8 cellular contexts compared by ENCODE assay signal in the genomic region with DNA sequence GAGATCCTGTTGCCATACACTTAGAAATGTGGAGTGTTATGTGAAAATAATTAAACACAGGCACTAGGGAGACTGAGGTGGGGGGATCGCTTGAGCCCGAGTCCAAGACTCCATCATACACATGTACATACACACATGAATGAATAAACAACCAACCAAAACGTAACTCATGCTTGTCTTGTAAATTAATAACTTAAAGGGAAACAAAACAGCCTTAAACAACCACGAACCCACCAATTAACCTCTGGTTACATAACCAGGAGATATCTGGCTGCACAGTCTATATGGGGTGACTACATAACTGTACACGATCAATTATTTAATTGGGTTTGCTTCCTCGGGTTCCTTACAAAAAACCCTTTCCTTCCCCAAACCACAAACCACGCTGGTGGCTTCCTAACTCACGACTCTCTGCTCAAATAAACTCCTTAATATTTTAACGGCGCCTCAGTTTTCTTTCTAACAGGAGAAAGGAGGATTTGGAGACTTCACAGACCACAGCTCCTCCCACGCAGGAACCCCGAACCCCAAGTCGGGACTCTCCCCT. TPM values are rescaled to one million over a fixed set of nuclear protein-coding genes. Genes with fewer than 3 reads are reported as not detected.
DNase-seq lines count a peak whose midpoint lies in the region; ATAC-seq and TF ChIP-seq lines count a peak whose summit lies in the region.

No MANE protein-coding gene starts in this region.

- H3K36me3 Mint-ChIP-seq in neural progenitor cell, result peaks cover 45% of the 10 kb centered on the region

- no peak for ATAC-seq in esophagus mucosa
- ATAC-seq in HG03565 (IDR thresholded peaks at IDR 0.05; ENCODE audit: unreplicated experiment), result no peak

- H3K27ac ChIP-seq in epithelial cell of prostate (peak overlapping the region; percentile 62), neural progenitor cell (peak overlapping the region; percentile 77)

- H3K36me3 ChIP-seq in H7 (replicated peaks; ENCODE audit: control insufficient read depth, insufficient read depth, low read length) (no peaks in the 10 kb centered on the region; the same call in none of the 2 replicates), neural progenitor cell (peaks cover 15% of the 10 kb centered on the region)

- peak overlapping the region; percentile 97 for H3K4me3 Mint-ChIP-seq in neural progenitor cell

- H3K27ac Mint-ChIP-seq in neural progenitor cell, result peak overlapping the region; percentile 62

- H3K9me3 ChIP-seq in neural progenitor cell (ENCODE audit: low read depth), result peaks cover 23% of the 10 kb centered on the region

- no peaks in the 10 kb centered on the region for H4K20me1 ChIP-seq in neural progenitor cell (ENCODE audit: low read depth)

- H3K27me3 Mint-ChIP-seq in neural progenitor cell (ENCODE audit: insufficient read depth, low read depth), result peaks cover 5% of the 10 kb centered on the region

- H3K27me3 ChIP-seq in H7 (ENCODE audit: control insufficient read depth, insufficient read depth, low read length) (no peaks in the 10 kb centered on the region), neural progenitor cell (no peaks in the 10 kb centered on the region)

- H3K4me2 ChIP-seq in neural progenitor cell, result peak overlapping the region; percentile 88

- H2AFZ ChIP-seq in neural progenitor cell (replicated peaks), result peak overlapping the region; percentile 71

- peaks cover 7% of the 10 kb centered on the region for H3K4me1 ChIP-seq in neural progenitor cell

- peaks cover 57% of the 10 kb centered on the region for H3K79me2 ChIP-seq in neural progenitor cell (ENCODE audit: low read depth)

- no peaks in the 10 kb centered on the region for H3F3A ChIP-seq in neural progenitor cell (ENCODE audit: low read depth)

- H3K4me3 ChIP-seq in H7 (ENCODE audit: insufficient read depth, low read depth, low read length) (peak overlapping the region; percentile 98), neural progenitor cell (peak overlapping the region; percentile 89)

- peak overlapping the region; percentile 93 for H3K9ac ChIP-seq in neural progenitor cell

- DNase-seq in EL, result peak; percentile 4
- no peak for DNase-seq in H7
- peak; percentile 30 for DNase-seq in RKO (ENCODE audit: low spot score)
- DNase-seq in epithelial cell of prostate (ENCODE audit: low read depth, low spot score), result no peak
- no peak for DNase-seq in neural progenitor cell (ENCODE audit: low spot score)
- DNase-seq in stimulated activated CD4-positive, alpha-beta T cell treated with anti-CD3 and anti-CD28 coated beads, Interleukin-1b, Interleukin-23, amount 100 ng/mL, for 48 hours, result no peak

- TF ChIP-seq CTCF in neural progenitor cell (IDR thresholded peaks at IDR 0.05), result no peak

- peaks cover 4% of the 10 kb centered on the region for H3K4me1 Mint-ChIP-seq in neural progenitor cell

- peaks cover 69% of the 10 kb centered on the region for H3K9me3 Mint-ChIP-seq in neural progenitor cell

RNA-seq across cellular contexts. Expression of a gene that starts 0.8 kb away (rescaled TPM):
- 16.4 and 28.7 TPM in 2 replicates for total RNA-seq in H7 (2014; rRNA removed; shearing (Covaris generic))
- total RNA-seq in neural progenitor cell (ENCODE audit: low replicate concordance), result 22.1 and 38.4 TPM in 2 replicates
- 1.4 TPM for total RNA-seq in esophagus mucosa

RNA-seq across cellular contexts. Expression of a gene that starts 26.3 kb away (rescaled TPM):
- total RNA-seq in H7 (2014; rRNA removed; shearing (Covaris generic)), result 19.8 and 29.9 TPM in 2 replicates
- total RNA-seq in neural progenitor cell (ENCODE audit: low replicate concordance) (23.2 and 28.1 TPM in 2 replicates), esophagus mucosa (2.6 TPM)

Comparison
In these comparisons a context has a peak if more than half of its experiments do, and no peak if none do; other contexts are left out.
1. DNase-seq: peak in EL (single experiment) and RKO (single experiment); none in H7 (single experiment), epithelial cell of prostate (single experiment), neural progenitor cell (single experiment) and stimulated activated CD4-positive, alpha-beta T cell treated with anti-CD3 and anti-CD28 coated beads, Interleukin-1b, Interleukin-23, amount 100 ng/mL, for 48 hours (single experiment).